Comparison of ENCODE assay signal across 9 cellular contexts in genomic region chr10:108783897-108784296, GRCh38.
DNase-seq lines count a peak whose midpoint lies in the region; ATAC-seq and TF ChIP-seq lines count a peak whose summit lies in the region.
"Had no signal": no experiment of that assay in that cellular context is flagged by ENCODE, and none has a peak within 500 bp of the region (broad histone marks: within the 10 kb centered on the region; RNA-seq: fewer than 3 reads in every experiment).

No MANE protein-coding gene starts in this region.

- no peaks in the 10 kb centered on the region for H3K4me1 ChIP-seq in GM23338 (ENCODE audit: insufficient read depth)

- no peak for ATAC-seq in activated T-cell treated with anti-CD3 and anti-CD28 coated beads, Interleukin-2, amount 50 U/mL, for 72 hours (replicated peaks in 1 of 2)
- ATAC-seq in GM23338 = peak; percentile 83

- no peaks in the 10 kb centered on the region for H3K27me3 Mint-ChIP-seq in activated T-cell treated with anti-CD3 and anti-CD28 coated beads, Interleukin-2, amount 50 U/mL, for 72 hours (ENCODE audit: low read depth)
- H3K27me3 Mint-ChIP-seq in GM23338 (ENCODE audit: insufficient read depth, low read depth, poor library complexity) (peaks cover 4% of the 10 kb centered on the region), neural crest cell (ENCODE audit: low read depth) (no peaks in the 10 kb centered on the region)
- H3K27me3 Mint-ChIP-seq: central memory CD8-positive, alpha-beta T cell had no signal

- H3K36me3 Mint-ChIP-seq in activated T-cell treated with anti-CD3 and anti-CD28 coated beads, Interleukin-2, amount 50 U/mL, for 72 hours (ENCODE audit: insufficient read depth in 2 of 2) = no peaks in the 10 kb centered on the region
- H3K36me3 Mint-ChIP-seq in GM23338 (ENCODE audit: low read depth) (peaks cover 35% of the 10 kb centered on the region), neural crest cell (ENCODE audit: low read depth) (peaks cover 6% of the 10 kb centered on the region)

- H3K27me3 ChIP-seq in GM23338 (ENCODE audit: insufficient read depth) (no peaks in the 10 kb centered on the region), MG63 (no peaks in the 10 kb centered on the region)

- H4K20me1 ChIP-seq in GM23338 (replicated peaks; ENCODE audit: insufficient read depth) = no peaks in the 10 kb centered on the region

- H3K27ac ChIP-seq in GM23338 (ENCODE audit: low read depth) = no peak overlapping the region

- H3K4me1 Mint-ChIP-seq in activated T-cell treated with anti-CD3 and anti-CD28 coated beads, Interleukin-2, amount 50 U/mL, for 72 hours (ENCODE audit: low read depth) = no peaks in the 10 kb centered on the region
- H3K4me1 Mint-ChIP-seq in GM23338 (no peaks in the 10 kb centered on the region), neural crest cell (no peaks in the 10 kb centered on the region)
- H3K4me1 Mint-ChIP-seq: central memory CD8-positive, alpha-beta T cell had no signal

- H2AFZ ChIP-seq in GM23338 = no peak overlapping the region

- no peaks in the 10 kb centered on the region for H3K9me3 ChIP-seq in MG63

- no peak overlapping the region for H3K4me2 ChIP-seq in GM23338

- H3K4me3 ChIP-seq in GM23338 (no peak overlapping the region), MG63 (no peak overlapping the region), astrocyte of the spinal cord (ENCODE audit: low read depth, low read length) (no peak overlapping the region)

- in situ Hi-C loops in astrocyte of the spinal cord (cut with HindIII; ENCODE audit: low sequenced_read_pairs) = no loop called here

- H3K36me3 ChIP-seq in GM23338 (ENCODE audit: insufficient read depth) = 0 out of 2 replicates have a peak, but pooled peaks cover 3% of the 10 kb centered on the region
- H3K36me3 ChIP-seq in MG63 = no peaks in the 10 kb centered on the region

- H3K4me3 Mint-ChIP-seq in activated T-cell treated with anti-CD3 and anti-CD28 coated beads, Interleukin-2, amount 50 U/mL, for 72 hours = no peak overlapping the region
- H3K4me3 Mint-ChIP-seq in GM23338 (no peak overlapping the region), neural crest cell (no peak overlapping the region)
- H3K4me3 Mint-ChIP-seq: central memory CD8-positive, alpha-beta T cell had no signal

- H3F3A ChIP-seq in GM23338 (replicated peaks; ENCODE audit: low read depth) = no peaks in the 10 kb centered on the region

- TF ChIP-seq CTCF in GM23338 (conservative IDR thresholded peaks at IDR 0.05; ENCODE audit: low read depth in 2 of 2) (peak; percentile 75 to 92), astrocyte of the spinal cord (IDR thresholded peaks at IDR 0.05; ENCODE audit: low read depth, low read length) (peak; percentile 49), neural crest cell (conservative IDR thresholded peaks at IDR 0.05) (peak; percentile 59)

- H3K9me3 Mint-ChIP-seq in activated T-cell treated with anti-CD3 and anti-CD28 coated beads, Interleukin-2, amount 50 U/mL, for 72 hours = peaks cover 10 to 14% of the 10 kb centered on the region in 2 donors
- H3K9me3 Mint-ChIP-seq in GM23338 (peaks cover 44% of the 10 kb centered on the region), neural crest cell (peaks cover 24% of the 10 kb centered on the region)

- no peaks in the 10 kb centered on the region for H3K79me2 ChIP-seq in GM23338 (replicated peaks; ENCODE audit: insufficient read depth)

- H3K9me2 ChIP-seq in GM23338 (ENCODE audit: insufficient read depth) = peaks cover 12% of the 10 kb centered on the region

- peak; percentile 13 to 16 for DNase-seq in activated T-cell treated with anti-CD3 and anti-CD28 coated beads, Interleukin-2, amount 50 U/mL, for 72 hours
- DNase-seq in activated T-cell treated with anti-CD3 and anti-CD28 coated beads, Interleukin-2, amount 50 U/mL, for 1 hour = no peak
- DNase-seq in GM23338 (ENCODE audit: low spot score) = peak; percentile 84
- peak; percentile 18 for DNase-seq in MG63
- peak; percentile 50 for DNase-seq in astrocyte of the spinal cord (ENCODE audit: low read depth, low spot score)
- DNase-seq in neural crest cell (ENCODE audit: low read depth, low spot score) = peak; percentile 3
- DNase-seq in activated CD4-positive, CD25-positive, alpha-beta regulatory T cell (lab: John Stamatoyannopoulos, UW) = no peak
- no peak for DNase-seq in cerebellar nuclear complex (lab: John Stamatoyannopoulos, UW)

- no peak overlapping the region for H3K27ac Mint-ChIP-seq in activated T-cell treated with anti-CD3 and anti-CD28 coated beads, Interleukin-2, amount 50 U/mL, for 72 hours
- H3K27ac Mint-ChIP-seq in GM23338 = no peak overlapping the region
- no peak overlapping the region for H3K27ac Mint-ChIP-seq in neural crest cell (ENCODE audit: unreplicated experiment)

TF ChIP-seq in GM23338, 12 proteins besides CTCF, POLR2A, EP300 and RAD21 (continues in another document):
- TF ChIP-seq STAT1 (IDR thresholded peaks at IDR 0.05; ENCODE audit: unreplicated experiment) (no peak), ZNF114 (CRISPR knock-in tag; IDR thresholded peaks at IDR 0.05) (no peak), EZH2phosphoT487 (IDR thresholded peaks at IDR 0.05; ENCODE audit: unreplicated experiment) (no peak), JUNB (IDR thresholded peaks at IDR 0.05; ENCODE audit: unreplicated experiment) (no peak), NANOG (IDR thresholded peaks at IDR 0.05; ENCODE audit: borderline replicate concordance) (no peak), ETS1 (IDR thresholded peaks at IDR 0.05) (no peak), REST (IDR thresholded peaks at IDR 0.05; ENCODE audit: unreplicated experiment) (no peak), POLR2AphosphoS5 (IDR thresholded peaks at IDR 0.05; ENCODE audit: low read depth) (no peak), ZNF331 (CRISPR knock-in tag; IDR thresholded peaks at IDR 0.05; ENCODE audit: low read depth) (no peak), EZH2 (IDR thresholded peaks at IDR 0.05; ENCODE audit: low read depth, unreplicated experiment) (no peak)

Comparison
In these comparisons a context has a peak if more than half of its experiments do, and no peak if none do; other contexts are left out.
1. DNase-seq: peak in activated T-cell treated with anti-CD3 and anti-CD28 coated beads, Interleukin-2, amount 50 U/mL, for 72 hours (2 of 2), GM23338 (single experiment), MG63 (single experiment), astrocyte of the spinal cord (single experiment) and neural crest cell (single experiment); none in activated T-cell treated with anti-CD3 and anti-CD28 coated beads, Interleukin-2, amount 50 U/mL, for 1 hour (single experiment), activated CD4-positive, CD25-positive, alpha-beta regulatory T cell (0 of 4) and cerebellar nuclear complex (0 of 2).
2. Peak in every context shown above with its lines, with median percentiles within 50 percentile points of each other: CTCF ChIP-seq.